ENCODE assay signal across 8 cellular contexts in the genomic region with DNA sequence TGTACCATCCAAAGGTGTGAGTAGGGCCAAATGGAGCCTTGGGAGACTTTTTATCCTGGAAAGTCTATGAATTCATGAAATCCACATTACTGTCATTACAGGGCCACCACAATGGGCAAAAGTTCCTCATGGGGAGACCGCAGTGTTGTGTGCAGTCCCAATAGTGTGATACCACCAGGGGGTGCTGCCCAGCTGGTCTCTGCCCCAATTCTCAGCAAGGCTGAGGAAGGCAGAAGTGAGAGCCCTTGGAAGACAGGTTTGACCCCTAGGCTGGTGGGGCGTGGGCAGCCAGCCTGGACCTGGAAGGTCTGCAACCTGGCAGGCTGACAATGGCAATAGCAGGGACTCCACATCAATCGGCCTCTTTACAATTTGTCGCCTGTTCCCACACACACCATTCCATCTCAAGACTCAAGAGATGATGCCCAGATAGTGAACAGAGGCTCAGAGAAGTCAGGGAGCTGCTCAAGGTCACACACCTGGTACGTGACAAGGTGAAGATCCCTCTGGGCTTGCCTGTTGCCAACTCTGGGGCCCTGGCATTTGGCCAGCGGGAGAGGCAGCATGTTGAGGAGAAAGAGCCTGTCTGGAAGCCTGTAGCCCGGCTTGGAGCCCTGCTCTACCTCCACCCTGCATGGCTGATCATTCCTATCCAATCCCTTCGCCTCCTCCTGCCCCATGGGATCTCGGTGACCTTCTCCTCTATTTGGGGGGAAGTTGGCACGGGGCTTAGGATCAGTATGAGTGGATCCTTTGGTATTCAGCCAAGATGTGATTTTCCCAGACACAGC.
A peak's percentile ranks its signal among the peaks of the same experiment; 100 is the strongest.
DNase-seq lines count a peak whose midpoint lies in the region; ATAC-seq and TF ChIP-seq lines count a peak whose summit lies in the region.

No MANE protein-coding gene starts in this region.

- H3K4me3 ChIP-seq in LNCaP clone FGC (ENCODE audit: low read depth, low read length) (no peak overlapping the region), brain microvascular endothelial cell (ENCODE audit: low read depth, low read length) (no peak overlapping the region)

- DNase-seq in DMS79 (lab: John Stamatoyannopoulos, UW) = peak; percentile 65
- no peak for DNase-seq in LNCaP clone FGC (ENCODE audit: low read depth)
- peak; percentile 10 for DNase-seq in T1000 (lab: John Stamatoyannopoulos, UW)
- DNase-seq in brain microvascular endothelial cell = peak; percentile 49
- peak; percentile 84 for DNase-seq in iPS-NIHi7 (ENCODE audit: extremely low spot score)
- DNase-seq in stimulated activated CD4-positive, alpha-beta T cell treated with anti-CD3 and anti-CD28 coated beads, Interleukin-12 subunit alpha, Interleukin-12 subunit beta, amount 100 ng/mL, for 24 hours (ENCODE audit: low read depth in 2 of 2) = peak; percentile 10 to 48

- in situ Hi-C loops in brain microvascular endothelial cell (cut with HindIII; ENCODE audit: low pct_ligation_motif_present, low sequenced_read_pairs) = no loop called here

- H3K36me3 ChIP-seq in brain microvascular endothelial cell (replicated peaks) = no peaks in the 10 kb centered on the region

- H3K27ac ChIP-seq in brain microvascular endothelial cell = no peak overlapping the region

- peak; percentile 71 for TF ChIP-seq CTCF in LNCaP clone FGC (IDR thresholded peaks at IDR 0.05; ENCODE audit: control insufficient read depth, extremely low read depth, insufficient read depth)
- TF ChIP-seq CTCF in brain microvascular endothelial cell (IDR thresholded peaks at IDR 0.05; ENCODE audit: low read depth, low read length, missing control alignments) = peak; percentile 93

- peaks cover 5% of the 10 kb centered on the region for H3K27me3 ChIP-seq in brain microvascular endothelial cell (replicated peaks)

- ATAC-seq in HG03135 (IDR thresholded peaks at IDR 0.05; ENCODE audit: unreplicated experiment) (no peak), HG02623 (IDR thresholded peaks at IDR 0.05; ENCODE audit: unreplicated experiment) (no peak)
